In genomic region chr13:77898097-77898496, GRCh38 we compare ENCODE assay signal across 9 cellular contexts. TPM values are rescaled to one million over a fixed set of nuclear protein-coding genes. Genes with fewer than 3 reads are reported as not detected.
DNase-seq lines count a peak whose midpoint lies in the region; ATAC-seq and TF ChIP-seq lines count a peak whose summit lies in the region.
"Had no signal": no experiment of that assay in that cellular context is flagged by ENCODE, and none has a peak within 500 bp of the region (broad histone marks: within the 10 kb centered on the region; RNA-seq: fewer than 3 reads in every experiment).

No MANE protein-coding gene starts in this region.

- H3K4me2 ChIP-seq in MM.1S (ENCODE audit: low read depth, low read length), result 0 out of 2 replicates have a peak overlapping the region, but pooled peaks have one; percentile 1

- H3K4me1 ChIP-seq in MM.1S (ENCODE audit: low read length) (no peaks in the 10 kb centered on the region), endodermal cell (ENCODE audit: control insufficient read depth, insufficient read depth, low read length) (no peaks in the 10 kb centered on the region)
- H3K4me1 ChIP-seq in CD8-positive, alpha-beta T cell (ENCODE audit: insufficient read depth, low read length), result no peaks in the 10 kb centered on the region

- H3K27me3 ChIP-seq in MM.1S (replicated peaks; ENCODE audit: insufficient read depth, low read length) (no peaks in the 10 kb centered on the region), endodermal cell (ENCODE audit: control insufficient read depth, insufficient read depth, low read length, poor library complexity, severe bottlenecking) (no peaks in the 10 kb centered on the region)
- H3K27me3 ChIP-seq in CD8-positive, alpha-beta T cell (ENCODE audit: insufficient read depth, low read length), result no peaks in the 10 kb centered on the region

- no peak overlapping the region for H2AFZ ChIP-seq in MM.1S (ENCODE audit: low read length)

- no peaks in the 10 kb centered on the region for H3F3A ChIP-seq in MM.1S (ENCODE audit: insufficient read depth, low read length)

- H4K20me1 ChIP-seq in MM.1S (ENCODE audit: insufficient read depth, low read length), result no peaks in the 10 kb centered on the region

- H3K9me3 ChIP-seq in MM.1S (replicated peaks; ENCODE audit: insufficient read depth, low read length) (no peaks in the 10 kb centered on the region), endodermal cell (ENCODE audit: control insufficient read depth, low read length) (peaks cover 13% of the 10 kb centered on the region)
- H3K9me3 ChIP-seq in CD8-positive, alpha-beta T cell (ENCODE audit: low read length), result no peaks in the 10 kb centered on the region

- H3K36me3 Mint-ChIP-seq in neural crest cell (ENCODE audit: low read depth), result peaks cover 18% of the 10 kb centered on the region
- H3K36me3 Mint-ChIP-seq in CD8-positive, alpha-beta T cell, result no peaks in the 10 kb centered on the region
- H3K36me3 Mint-ChIP-seq in endodermal cell (ENCODE audit: low read depth), result peaks cover 4% of the 10 kb centered on the region

- peak overlapping the region; percentile 0 for H3K27ac Mint-ChIP-seq in neural crest cell (ENCODE audit: unreplicated experiment)
- no peak overlapping the region for H3K27ac Mint-ChIP-seq in CD8-positive, alpha-beta T cell
- no peak overlapping the region for H3K27ac Mint-ChIP-seq in endodermal cell

- CTCF ChIA-PET in CD8-positive, alpha-beta T cell (lab: Charles Lee), result interaction anchor here (0.8 kb wide), 1 partner anchor 155 kb away, joined by 4 read pairs; no protein-coding TSS in a partner anchor

- H3K79me2 ChIP-seq in MM.1S (ENCODE audit: low read length), result no peaks in the 10 kb centered on the region

- H3K27ac ChIP-seq in MM.1S (ENCODE audit: low read length) (no peak overlapping the region), endodermal cell (ENCODE audit: low read depth, low read length) (no peak overlapping the region)
- H3K27ac ChIP-seq in CD8-positive, alpha-beta T cell (ENCODE audit: low read depth, low read length), result no peak overlapping the region

- intact Hi-C loops in CD8-positive, alpha-beta T cell (cut with DNase I, micrococcal nuclease), result no loop called here

- WGBS in endodermal cell (ENCODE audit: insufficient coverage in 1 of 2, insufficient read length in 1 of 2), 2 experiments, result 91 to 94% methylated on average over 4 of the region's 4 CpGs

- H3K4me1 Mint-ChIP-seq in neural crest cell (peaks cover 50% of the 10 kb centered on the region), endodermal cell (peaks cover 3% of the 10 kb centered on the region)
- no peaks in the 10 kb centered on the region for H3K4me1 Mint-ChIP-seq in CD8-positive, alpha-beta T cell (ENCODE audit: low read depth)

- H3K9me2 ChIP-seq in MM.1S (replicated peaks; ENCODE audit: insufficient read depth, low read length), result no peaks in the 10 kb centered on the region

- DNase-seq in MM.1S (no peak), neural crest cell (ENCODE audit: low read depth, low spot score) (no peak), endodermal cell (no peak)
- DNase-seq in CD8-positive, alpha-beta T cell, result no peak
- no peak for DNase-seq in stimulated activated naive CD4-positive, alpha-beta T cell (lab: John Stamatoyannopoulos, UW)
- DNase-seq: NCI-H187 treated with DMSO at 0.1 percent for 48 hours had no signal

- peak; percentile 99 for ATAC-seq in GM18868 (IDR thresholded peaks at IDR 0.05; ENCODE audit: unreplicated experiment)
- ATAC-seq in HG02588 (IDR thresholded peaks at IDR 0.05; ENCODE audit: unreplicated experiment), result peak; percentile 85
- no peak for ATAC-seq in CD8-positive, alpha-beta T cell
- no peak for ATAC-seq in HG02678 (IDR thresholded peaks at IDR 0.05; ENCODE audit: unreplicated experiment)

- POLR2A ChIA-PET in CD8-positive, alpha-beta T cell (lab: Charles Lee), result no interaction called here

- H3K4me3 ChIP-seq in MM.1S (ENCODE audit: low read length) (no peak overlapping the region), endodermal cell (ENCODE audit: low read length) (no peak overlapping the region)
- no peak overlapping the region for H3K4me3 ChIP-seq in CD8-positive, alpha-beta T cell (ENCODE audit: low read depth, low read length)

- H3K4me3 Mint-ChIP-seq in neural crest cell (no peak overlapping the region), endodermal cell (no peak overlapping the region)
- H3K4me3 Mint-ChIP-seq in CD8-positive, alpha-beta T cell, result no peak overlapping the region

- H3K27me3 Mint-ChIP-seq in neural crest cell (ENCODE audit: low read depth) (no peaks in the 10 kb centered on the region), endodermal cell (ENCODE audit: insufficient read depth) (no peaks in the 10 kb centered on the region)
- H3K27me3 Mint-ChIP-seq in CD8-positive, alpha-beta T cell (ENCODE audit: low read depth), result no peaks in the 10 kb centered on the region

- H3K36me3 ChIP-seq in MM.1S (replicated peaks; ENCODE audit: insufficient read depth, low read length) (no peaks in the 10 kb centered on the region), endodermal cell (ENCODE audit: control insufficient read depth, insufficient read depth, low read length) (no peaks in the 10 kb centered on the region)
- no peaks in the 10 kb centered on the region for H3K36me3 ChIP-seq in CD8-positive, alpha-beta T cell (ENCODE audit: insufficient read depth, low read length)

- peaks cover 8% of the 10 kb centered on the region for H3K9me3 Mint-ChIP-seq in neural crest cell
- H3K9me3 Mint-ChIP-seq in CD8-positive, alpha-beta T cell, result peaks cover 8% of the 10 kb centered on the region
- peaks cover 9% of the 10 kb centered on the region for H3K9me3 Mint-ChIP-seq in endodermal cell

- TF ChIP-seq CTCF in MM.1S (IDR thresholded peaks at IDR 0.05; ENCODE audit: low read length), result no peak
- no peak for TF ChIP-seq CTCF in neural crest cell (conservative IDR thresholded peaks at IDR 0.05)
- no peak for TF ChIP-seq CTCF in CD8-positive, alpha-beta T cell (IDR thresholded peaks at IDR 0.05)
- no peak for TF ChIP-seq CTCF in endodermal cell (conservative IDR thresholded peaks at IDR 0.05)

- H3K9ac ChIP-seq in MM.1S (ENCODE audit: low read length), result no peak overlapping the region
- no peak overlapping the region for H3K9ac ChIP-seq in endodermal cell (ENCODE audit: extremely low read depth, low read length, poor library complexity, severe bottlenecking)

RNA-seq across cellular contexts. Expression of gene EDNRB, which starts 20.5 kb away (rescaled TPM):
- 26.8 and 27.9 TPM in 2 replicates for total RNA-seq in neural crest cell
- not detected for total RNA-seq in CD8-positive, alpha-beta T cell
- 1 to 10 TPM; 4.4 to 5.9 TPM for total RNA-seq in endodermal cell
- polyA plus RNA-seq in endodermal cell (2013, experiment 1 of 2), result 198 TPM
- 178 TPM for polyA plus RNA-seq in endodermal cell (2013, experiment 2 of 2)

Comparison
In these comparisons a context has a peak if more than half of its experiments do, and no peak if none do; other contexts are left out.
1. ATAC-seq: peak in GM18868 (single experiment) and HG02588 (single experiment); none in CD8-positive, alpha-beta T cell (single experiment) and HG02678 (single experiment).
2. RNA of gene EDNRB, which starts 20.5 kb away (total RNA-seq): 26.8 to 27.9 TPM in neural crest cell and 4.4 to 5.9 TPM in endodermal cell; not detected in CD8-positive, alpha-beta T cell; every median in the first group is over 4 times any median in the second.